ENCODE assay signal across 8 cellular contexts in genomic region chr10:28679941-28680752, GRCh38. TPM values are rescaled to one million over a fixed set of nuclear protein-coding genes. Genes with fewer than 3 reads are reported as not detected.
DNase-seq lines count a peak whose midpoint lies in the region; ATAC-seq, FAIRE-seq and TF ChIP-seq lines count a peak whose summit lies in the region.

No MANE protein-coding gene starts in this region.

- H3K79me2 ChIP-seq in MM.1S (ENCODE audit: low read length): no peaks in the 10 kb centered on the region

- H3K27me3 ChIP-seq in MM.1S (replicated peaks; ENCODE audit: insufficient read depth, low read length) (peaks cover 25% of the 10 kb centered on the region), bronchial epithelial cell (ENCODE audit: control insufficient read depth, insufficient read depth, low read length) (peaks cover 4% of the 10 kb centered on the region)

- H3K9me3 Mint-ChIP-seq in CD14-positive monocyte: peaks cover 0 to 25% (median 5%) of the 10 kb centered on the region in 7 donors

- peaks cover 4 to 9% of the 10 kb centered on the region in 2 donors for H3K36me3 Mint-ChIP-seq in CD14-positive monocyte

- H3K27me3 Mint-ChIP-seq in CD14-positive monocyte (ENCODE audit: low read depth in 3 of 3): peaks cover 51 to 61% (median 56%) of the 10 kb centered on the region in 3 donors

- DNase-seq in CD14-positive monocyte (ENCODE audit: low spot score) (no peak), MM.1S (no peak), bronchial epithelial cell (ENCODE audit: low read depth) (no peak), mucosa of gallbladder (ENCODE audit: low spot score) (peak; percentile 23), T1000 (lab: John Stamatoyannopoulos, UW) (no peak), HTR-8/SVneo (ENCODE audit: insufficient read length, low spot score) (no peak)
- no peak for DNase-seq in activated naive CD4-positive, alpha-beta T cell (lab: John Stamatoyannopoulos, UW)

- no peak overlapping the region for H2AFZ ChIP-seq in MM.1S (ENCODE audit: low read length)

- FAIRE-seq in bronchial epithelial cell (lab: Jason Lieb, UNC) (no peak), HTR-8/SVneo (lab: Jason Lieb, UNC) (no peak)

- peak; percentile 19 for TF ChIP-seq CTCF in CD14-positive monocyte (IDR thresholded peaks at IDR 0.05)
- TF ChIP-seq CTCF in MM.1S (IDR thresholded peaks at IDR 0.05; ENCODE audit: low read length): no peak
- TF ChIP-seq CTCF in bronchial epithelial cell (IDR thresholded peaks at IDR 0.05; ENCODE audit: insufficient read depth, low read length, severe bottlenecking): peak; percentile 7

- H3K4me3 ChIP-seq in MM.1S (ENCODE audit: low read length): no peak overlapping the region
- H3K4me3 ChIP-seq in bronchial epithelial cell (ENCODE audit: low read depth, low read length): no peak overlapping the region

- no peaks in the 10 kb centered on the region for H4K20me1 ChIP-seq in MM.1S (ENCODE audit: insufficient read depth, low read length)

- peaks cover 35% of the 10 kb centered on the region for H3K4me1 Mint-ChIP-seq in CD14-positive monocyte

- H3K36me3 ChIP-seq in MM.1S (replicated peaks; ENCODE audit: insufficient read depth, low read length) (no peaks in the 10 kb centered on the region), bronchial epithelial cell (ENCODE audit: control insufficient read depth, insufficient read depth, low read length) (no peaks in the 10 kb centered on the region)

- 0 out of 2 replicates have a peak overlapping the region, but pooled peaks have one; percentile 13 for H3K4me2 ChIP-seq in MM.1S (ENCODE audit: low read depth, low read length)

- 0 out of 2 replicates have a peak, but pooled peaks cover 3% of the 10 kb centered on the region for H3F3A ChIP-seq in MM.1S (ENCODE audit: insufficient read depth, low read length)

- H3K27ac ChIP-seq in MM.1S (ENCODE audit: low read length): no peak overlapping the region

- H3K27ac Mint-ChIP-seq in CD14-positive monocyte: peak overlapping the region in 3 of 7 donors; percentile 2 to 62 (median 8)

- H3K4me1 ChIP-seq in MM.1S (ENCODE audit: low read length): peaks cover 6% of the 10 kb centered on the region; the same call in 1 of the 2 replicates

- intact Hi-C loops in CD14-positive monocyte (cut with micrococcal nuclease): no loop called here

- H3K4me3 Mint-ChIP-seq in CD14-positive monocyte: peak overlapping the region in 1 of 2 donors; percentile 89

- no peak for ATAC-seq in GM18498 (IDR thresholded peaks at IDR 0.05; ENCODE audit: unreplicated experiment)

- no peaks in the 10 kb centered on the region for H3K9me2 ChIP-seq in MM.1S (replicated peaks; ENCODE audit: insufficient read depth, low read length)

- H3K9ac ChIP-seq in MM.1S (ENCODE audit: low read length): no peak overlapping the region

- no peaks in the 10 kb centered on the region for H3K9me3 ChIP-seq in MM.1S (replicated peaks; ENCODE audit: insufficient read depth, low read length)

RNA-seq across cellular contexts. Expression of gene BAMBI, which starts 2.8 kb away (rescaled TPM):
- polyA plus RNA-seq in CD14-positive monocyte: under 1 TPM; 0.08 to 0.09 TPM
- total RNA-seq in bronchial epithelial cell (8.7 and 28.5 TPM in 2 replicates), mucosa of gallbladder (19.4 TPM)
